In the genomic region with DNA sequence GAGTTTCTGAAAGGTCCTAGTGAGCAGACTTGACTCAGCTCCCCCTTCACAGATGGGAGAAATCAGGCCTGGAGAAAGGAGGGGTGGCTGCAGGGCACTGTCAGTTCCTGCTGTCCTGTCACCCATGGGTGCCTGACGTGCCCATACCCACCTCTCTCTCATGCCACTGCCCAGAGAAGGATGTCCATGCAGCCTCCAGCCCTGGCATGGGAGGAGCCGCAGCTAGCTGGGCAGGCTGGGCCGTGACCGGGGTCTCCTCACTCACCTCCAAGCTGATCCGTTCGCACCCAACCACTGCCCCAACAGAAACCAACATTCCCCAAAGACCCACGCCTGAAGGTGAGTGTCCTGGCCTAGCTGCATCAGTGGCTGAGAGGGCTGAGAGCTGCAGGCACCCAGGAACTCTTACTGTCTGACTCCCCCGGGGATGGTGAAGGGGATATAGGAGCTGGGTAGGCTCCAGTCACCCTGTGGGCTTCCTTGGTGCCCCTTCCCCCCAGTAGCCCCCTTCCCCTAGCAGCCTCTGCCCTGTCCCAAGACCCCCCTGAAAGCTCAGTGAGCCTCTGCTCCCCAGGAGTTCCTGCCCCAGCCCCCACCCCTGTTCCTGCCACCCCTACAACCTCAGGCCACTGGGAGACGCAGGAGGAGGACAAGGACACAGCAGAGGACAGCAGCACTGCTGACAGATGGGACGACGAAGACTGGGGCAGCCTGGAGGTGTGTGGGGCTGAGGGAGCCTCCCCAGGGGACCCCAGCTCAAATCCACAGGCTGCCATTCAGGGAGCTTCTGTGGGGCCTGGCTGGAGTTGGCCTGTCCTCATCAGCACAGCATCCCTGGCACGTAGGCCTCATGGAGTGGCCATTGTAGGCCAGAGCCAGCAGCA, we compare ENCODE assay signal across 25 cellular contexts. TPM values are rescaled to one million over a fixed set of nuclear protein-coding genes. Genes with fewer than 3 reads are reported as not detected.
DNase-seq lines count a peak whose midpoint lies in the region; ATAC-seq and TF ChIP-seq lines count a peak whose summit lies in the region.
"Had no signal": no experiment of that assay in that cellular context is flagged by ENCODE, and none has a peak within 500 bp of the region (broad histone marks: within the 10 kb centered on the region; RNA-seq: fewer than 3 reads in every experiment).

No MANE protein-coding gene starts in this region.

- peak overlapping the region; percentile 33 for H2AFZ ChIP-seq in IMR-90 (replicated peaks; ENCODE audit: low read length, poor library complexity)

- no peak overlapping the region for H2BK15ac ChIP-seq in IMR-90 (ENCODE audit: low read depth, low read length)

- no peak overlapping the region for H3K27ac ChIP-seq in IMR-90 (ENCODE audit: insufficient read depth, low read length)
- no peak overlapping the region for H3K27ac ChIP-seq in endodermal cell (ENCODE audit: low read depth, low read length)
- H3K27ac ChIP-seq in stomach smooth muscle (ENCODE audit: low read length): peak overlapping the region; percentile 11
- H3K27ac ChIP-seq: colonic mucosa, HL-60 had no signal

- peaks cover 23% of the 10 kb centered on the region for H4K20me1 ChIP-seq in IMR-90 (ENCODE audit: insufficient read depth, low read length)

- H3K4ac ChIP-seq in IMR-90 (ENCODE audit: low read depth, low read length): no peak overlapping the region

- intact Hi-C loops in IMR-90 (cut with micrococcal nuclease): no loop called here

- H3K36me3 ChIP-seq in IMR-90 (ENCODE audit: control insufficient read depth, insufficient read depth, low read length) (peaks cover 62% of the 10 kb centered on the region), endodermal cell (ENCODE audit: control insufficient read depth, insufficient read depth, low read length) (peaks cover 35% of the 10 kb centered on the region), stomach smooth muscle (ENCODE audit: control insufficient read depth in 2 of 2, insufficient read depth in 2 of 2, low read length in 2 of 2) (peaks cover 15 to 26% of the 10 kb centered on the region in 2 donors)

- no peak overlapping the region for H4K8ac ChIP-seq in IMR-90 (ENCODE audit: low read depth in 2 of 2, low read length in 2 of 2)

- peak overlapping the region; percentile 66 for H3K27ac Mint-ChIP-seq in activated T-cell treated with anti-CD3 and anti-CD28 coated beads, Interleukin-2, amount 50 U/mL, for 24 hours
- H3K27ac Mint-ChIP-seq in activated T-cell treated with anti-CD3 and anti-CD28 coated beads, Interleukin-2, amount 50 U/mL, for 72 hours: no peak overlapping the region
- peak overlapping the region; percentile 61 for H3K27ac Mint-ChIP-seq in endodermal cell
- H3K27ac Mint-ChIP-seq: activated CD4-positive, alpha-beta memory T cell treated with anti-CD3 and anti-CD28 coated beads, Interleukin-2, amount 10 ng/mL, durations not matched to agents 7 days and 5 days; stimulated activated naive CD8-positive, alpha-beta T cell treated with anti-CD3 and anti-CD28 coated beads, Interleukin-15, Interleukin-2, amounts not matched to agents 100 ng/mL and 50 ng/mL, for 24 hours had no signal

- no peaks in the 10 kb centered on the region for H3K27me3 Mint-ChIP-seq in activated T-cell treated with anti-CD3 and anti-CD28 coated beads, Interleukin-2, amount 50 U/mL, for 24 hours
- no peaks in the 10 kb centered on the region for H3K27me3 Mint-ChIP-seq in activated T-cell treated with anti-CD3 and anti-CD28 coated beads, Interleukin-2, amount 50 U/mL, for 72 hours (ENCODE audit: low read depth)
- peaks cover 34% of the 10 kb centered on the region for H3K27me3 Mint-ChIP-seq in endodermal cell (ENCODE audit: insufficient read depth)
- H3K27me3 Mint-ChIP-seq: activated CD4-positive, alpha-beta memory T cell treated with anti-CD3 and anti-CD28 coated beads, Interleukin-2, amount 10 ng/mL, durations not matched to agents 7 days and 5 days; brain; effector memory CD8-positive, alpha-beta T cell; stimulated activated naive CD8-positive, alpha-beta T cell treated with anti-CD3 and anti-CD28 coated beads, Interleukin-15, Interleukin-2, amounts not matched to agents 100 ng/mL and 50 ng/mL, for 24 hours had no signal

- H3K9me3 Mint-ChIP-seq in activated T-cell treated with anti-CD3 and anti-CD28 coated beads, Interleukin-2, amount 50 U/mL, for 24 hours: no peaks in the 10 kb centered on the region
- H3K9me3 Mint-ChIP-seq in activated T-cell treated with anti-CD3 and anti-CD28 coated beads, Interleukin-2, amount 50 U/mL, for 72 hours: no peaks in the 10 kb centered on the region
- H3K9me3 Mint-ChIP-seq in endodermal cell: no peaks in the 10 kb centered on the region
- H3K9me3 Mint-ChIP-seq: activated CD4-positive, alpha-beta memory T cell treated with anti-CD3 and anti-CD28 coated beads, Interleukin-2, amount 10 ng/mL, durations not matched to agents 7 days and 5 days; brain; effector memory CD8-positive, alpha-beta T cell; stimulated activated naive CD8-positive, alpha-beta T cell treated with anti-CD3 and anti-CD28 coated beads, Interleukin-15, Interleukin-2, amounts not matched to agents 100 ng/mL and 50 ng/mL, for 24 hours had no signal

- TF ChIP-seq RAD21 in IMR-90 (IDR thresholded peaks at IDR 0.05; ENCODE audit: low read length): no peak

- H2BK120ac ChIP-seq in IMR-90 (ENCODE audit: low read depth, low read length): no peak overlapping the region

- no peak overlapping the region for H2BK20ac ChIP-seq in IMR-90 (ENCODE audit: low read depth, low read length)

- no peak overlapping the region for H2AK5ac ChIP-seq in IMR-90 (ENCODE audit: low read depth, low read length)

- no TSS peak for BruUV-seq in IMR-90 (replicated peaks; lab: Mats Ljungman, UMichigan)

- no peak for ATAC-seq in activated T-cell treated with anti-CD3 and anti-CD28 coated beads, Interleukin-2, amount 50 U/mL, for 72 hours (replicated peaks in 1 of 2)
- ATAC-seq in IMR-90 (ENCODE audit: low read depth) (no peak), HG02763 (IDR thresholded peaks at IDR 0.05; ENCODE audit: unreplicated experiment) (no peak)
- ATAC-seq: effector memory CD8-positive, alpha-beta T cell had no signal

- H3K4me2 ChIP-seq in IMR-90 (ENCODE audit: low read depth, low read length): no peak overlapping the region

- peak; percentile 24; the same call in 1 of the 2 replicates for TF ChIP-seq POLR2A in IMR-90 (IDR thresholded peaks at IDR 0.05; ENCODE audit: low read depth, low read length)

- H3K14ac ChIP-seq in IMR-90 (replicated peaks; ENCODE audit: low read depth, low read length): no peak overlapping the region

- dilution Hi-C loops in IMR-90 (cut with HindIII; ENCODE audit: low sequenced_read_pairs, unreplicated experiment): no loop called here

- H2AK9ac ChIP-seq in IMR-90 (replicated peaks; ENCODE audit: low read depth, low read length, poor library complexity): peak overlapping the region; percentile 72

- no peak overlapping the region for H4K91ac ChIP-seq in IMR-90 (ENCODE audit: insufficient read depth, low read depth, low read length)

- peaks cover 8% of the 10 kb centered on the region; the same call in 1 of the 2 replicates for H3K9me1 ChIP-seq in IMR-90 (ENCODE audit: insufficient read depth, low read length)

- 100% methylated on average over 1 of the region's 12 CpGs; no CpG with 5 or more reads in 1 of the 2 experiments for WGBS in IMR-90 (ENCODE audit: extremely low coverage in 2 of 2, insufficient read length in 1 of 2), 2 experiments
- 94 to 100% methylated on average over 7 to 12 of the region's 12 CpGs for WGBS in endodermal cell (ENCODE audit: insufficient coverage in 1 of 2, insufficient read length in 1 of 2), 2 experiments

- DNase-seq in activated T-cell treated with anti-CD3 and anti-CD28 coated beads, Interleukin-2, amount 50 U/mL, for 24 hours: no peak
- DNase-seq in activated T-cell treated with anti-CD3 and anti-CD28 coated beads, Interleukin-2, amount 50 U/mL, for 72 hours: no peak
- DNase-seq in IMR-90: no peak
- DNase-seq in endodermal cell: no peak
- no peak for DNase-seq in cerebellum (ENCODE audit: low spot score)
- DNase-seq in stimulated activated CD4-positive, alpha-beta T cell treated with anti-CD3 and anti-CD28 coated beads, Interleukin-15, amount 100 ng/mL, for 24 hours: no peak
- DNase-seq: activated CD4-positive, alpha-beta memory T cell treated with anti-CD3 and anti-CD28 coated beads, Interleukin-2, amount 10 ng/mL, durations not matched to agents 7 days and 5 days; colonic mucosa; DMS 273 treated with DMSO at 0.1 percent for 48 hours; effector memory CD8-positive, alpha-beta T cell; GOT3; MG63; NCI-H146; NCI-H526; nucleus accumbens; small intestine; stimulated activated CD4-positive, alpha-beta T cell treated with anti-CD3 and anti-CD28 coated beads, Interleukin-4, amount 100 ng/mL, for 1 hour; T1000 had no signal

- H3K36me3 Mint-ChIP-seq in activated T-cell treated with anti-CD3 and anti-CD28 coated beads, Interleukin-2, amount 50 U/mL, for 24 hours (ENCODE audit: low read depth): peaks cover 67% of the 10 kb centered on the region
- peaks cover 0 to 4% of the 10 kb centered on the region in 2 donors for H3K36me3 Mint-ChIP-seq in activated T-cell treated with anti-CD3 and anti-CD28 coated beads, Interleukin-2, amount 50 U/mL, for 72 hours (ENCODE audit: insufficient read depth in 2 of 2)
- H3K36me3 Mint-ChIP-seq in endodermal cell (ENCODE audit: low read depth): peaks cover 41% of the 10 kb centered on the region

- H3K4me3 Mint-ChIP-seq in activated T-cell treated with anti-CD3 and anti-CD28 coated beads, Interleukin-2, amount 50 U/mL, for 24 hours: no peak overlapping the region
- H3K4me3 Mint-ChIP-seq in activated T-cell treated with anti-CD3 and anti-CD28 coated beads, Interleukin-2, amount 50 U/mL, for 72 hours: no peak overlapping the region
- no peak overlapping the region for H3K4me3 Mint-ChIP-seq in endodermal cell
- H3K4me3 Mint-ChIP-seq: activated CD4-positive, alpha-beta memory T cell treated with anti-CD3 and anti-CD28 coated beads, Interleukin-2, amount 10 ng/mL, durations not matched to agents 7 days and 5 days; stimulated activated naive CD8-positive, alpha-beta T cell treated with anti-CD3 and anti-CD28 coated beads, Interleukin-15, Interleukin-2, amounts not matched to agents 100 ng/mL and 50 ng/mL, for 24 hours had no signal

- H3K27me3 ChIP-seq in IMR-90 (ENCODE audit: control insufficient read depth, insufficient read depth, low read length) (no peaks in the 10 kb centered on the region), endodermal cell (ENCODE audit: control insufficient read depth, insufficient read depth, low read length, poor library complexity, severe bottlenecking) (peaks cover 41% of the 10 kb centered on the region), stomach smooth muscle (ENCODE audit: control insufficient read depth in 1 of 2, insufficient read depth in 2 of 2, low read length in 2 of 2) (no peaks in the 10 kb centered on the region)
- H3K27me3 ChIP-seq: colonic mucosa, MG63, tibial nerve had no signal

- TF ChIP-seq CTCF in IMR-90 (conservative IDR thresholded peaks at IDR 0.05; ENCODE audit: low read depth, low read length): no peak
- no peak for TF ChIP-seq CTCF in endodermal cell (conservative IDR thresholded peaks at IDR 0.05)

- H3K18ac ChIP-seq in IMR-90 (ENCODE audit: low read depth, low read length): no peak overlapping the region

- CTCF ChIA-PET in IMR-90 (lab: Yijun Ruan, JAX): no interaction called here

- H3K79me1 ChIP-seq in IMR-90 (ENCODE audit: low read depth in 1 of 2, low read length in 2 of 2): peaks cover 2 to 29% of the 10 kb centered on the region in 2 experiments; a peak in 3 of 4 replicates

- H3K4me1 Mint-ChIP-seq in activated T-cell treated with anti-CD3 and anti-CD28 coated beads, Interleukin-2, amount 50 U/mL, for 24 hours (ENCODE audit: low read depth): peaks cover 14% of the 10 kb centered on the region
- peaks cover 11% of the 10 kb centered on the region for H3K4me1 Mint-ChIP-seq in activated T-cell treated with anti-CD3 and anti-CD28 coated beads, Interleukin-2, amount 50 U/mL, for 72 hours (ENCODE audit: low read depth)
- H3K4me1 Mint-ChIP-seq in endodermal cell: no peaks in the 10 kb centered on the region

- H3K9ac ChIP-seq in IMR-90 (ENCODE audit: low read depth, low read length) (no peak overlapping the region), endodermal cell (ENCODE audit: extremely low read depth, low read length, poor library complexity, severe bottlenecking) (no peak overlapping the region), stomach smooth muscle (ENCODE audit: low read length in 2 of 2) (no peak overlapping the region)

- peaks cover 5% of the 10 kb centered on the region; the same call in 1 of the 2 replicates for H3K4me1 ChIP-seq in IMR-90 (ENCODE audit: control insufficient read depth, insufficient read depth, low read length)
- H3K4me1 ChIP-seq in endodermal cell (ENCODE audit: control insufficient read depth, insufficient read depth, low read length): no peaks in the 10 kb centered on the region
- peaks cover 25% of the 10 kb centered on the region for H3K4me1 ChIP-seq in stomach smooth muscle (ENCODE audit: control insufficient read depth, insufficient read depth, low read length)

- no peak overlapping the region for H3K56ac ChIP-seq in IMR-90 (ENCODE audit: extremely low read depth, insufficient read depth, low read length)

- no peak overlapping the region for H4K5ac ChIP-seq in IMR-90 (ENCODE audit: low read depth, low read length)

- in situ Hi-C loops in IMR-90 (cut with MboI; ENCODE audit: low sequenced_read_pairs): no loop called here

- no peak overlapping the region for H3K23ac ChIP-seq in IMR-90 (ENCODE audit: low read depth, low read length)

- H3K4me3 ChIP-seq in IMR-90 (ENCODE audit: insufficient read depth, low read depth, low read length): no peak overlapping the region
- no peak overlapping the region for H3K4me3 ChIP-seq in endodermal cell (ENCODE audit: low read length)
- no peak overlapping the region for H3K4me3 ChIP-seq in stomach smooth muscle (ENCODE audit: low read length in 2 of 2)
- H3K4me3 ChIP-seq: colonic mucosa, lung, MG63, tibial nerve had no signal

- no peak overlapping the region for H2BK5ac ChIP-seq in IMR-90 (ENCODE audit: low read depth, low read length, poor library complexity, severe bottlenecking)

- POLR2A ChIA-PET in IMR-90 (lab: Charles Lee; ENCODE audit: unreplicated experiment): no interaction called here

- H3K9me3 ChIP-seq in IMR-90 (ENCODE audit: control insufficient read depth, insufficient read depth, low read length) (no peaks in the 10 kb centered on the region), endodermal cell (ENCODE audit: control insufficient read depth, low read length) (no peaks in the 10 kb centered on the region), stomach smooth muscle (ENCODE audit: control insufficient read depth in 2 of 2, low read length in 2 of 2) (no peaks in the 10 kb centered on the region)
- H3K9me3 ChIP-seq: colonic mucosa, MG63, tibial nerve had no signal

RNA-seq across cellular contexts. Expression of gene SCYL1, which starts 11.8 kb away (rescaled TPM):
- total RNA-seq in activated T-cell treated with anti-CD3 and anti-CD28 coated beads, Interleukin-2, amount 50 U/mL, for 72 hours: 10 to 100 TPM; 77.9 to 83.4 TPM
- 95.8 and 96.4 TPM in 2 replicates for total RNA-seq in IMR-90 (2012; rRNA removed)
- 150 and 172 TPM in 2 replicates for polyA plus RNA-seq in IMR-90 (2012; rRNA removed)
- 166 and 172 TPM in 2 replicates for polyA plus RNA-seq in IMR-90 (2012; cell fraction: cytosol; rRNA removed)
- polyA plus RNA-seq in IMR-90 (2012; cell fraction: nucleus; rRNA removed; ENCODE audit: low replicate concordance): 173 and 359 TPM in 2 replicates
- 10 to 100 TPM; 62.9 to 67.4 TPM for total RNA-seq in endodermal cell
- polyA plus RNA-seq in endodermal cell (2013, experiment 1 of 2): 54.0 TPM
- polyA plus RNA-seq in endodermal cell (2013, experiment 2 of 2): 51.0 TPM
- total RNA-seq in cerebellum: 30.7 TPM

RNA-seq across cellular contexts. Expression of gene LTBP3, which starts 21.5 kb away (rescaled TPM):
- total RNA-seq in activated T-cell treated with anti-CD3 and anti-CD28 coated beads, Interleukin-2, amount 50 U/mL, for 72 hours: 100 to 1,000 TPM; 106 TPM
- total RNA-seq in IMR-90 (2012; rRNA removed) (6.6 and 8.3 TPM in 2 replicates), endodermal cell (10 to 100 TPM; 19.7 to 24.2 TPM), cerebellum (27.9 TPM)
- 145 and 216 TPM in 2 replicates for polyA plus RNA-seq in IMR-90 (2012; rRNA removed)
- polyA plus RNA-seq in IMR-90 (2012; cell fraction: cytosol; rRNA removed): 229 and 255 TPM in 2 replicates
- 685 and 1,572 TPM in 2 replicates for polyA plus RNA-seq in IMR-90 (2012; cell fraction: nucleus; rRNA removed; ENCODE audit: low replicate concordance)
- 23.3 TPM for polyA plus RNA-seq in endodermal cell (2013, experiment 1 of 2)
- polyA plus RNA-seq in endodermal cell (2013, experiment 2 of 2): 23.8 TPM

RNA-seq across cellular contexts. Expression of gene ZNRD2, which starts 33.6 kb away (rescaled TPM):
- 10 to 100 TPM; 23.5 to 25.1 TPM for total RNA-seq in activated T-cell treated with anti-CD3 and anti-CD28 coated beads, Interleukin-2, amount 50 U/mL, for 72 hours
- total RNA-seq in IMR-90 (2012; rRNA removed) (69.7 and 75.6 TPM in 2 replicates), endodermal cell (10 to 100 TPM; 32.8 to 36.5 TPM), cerebellum (14.3 TPM)
- polyA plus RNA-seq in IMR-90 (2012; rRNA removed): 90.3 and 113 TPM in 2 replicates
- 68.6 and 112 TPM in 2 replicates for polyA plus RNA-seq in IMR-90 (2012; cell fraction: cytosol; rRNA removed)
- polyA plus RNA-seq in IMR-90 (2012; cell fraction: nucleus; rRNA removed; ENCODE audit: low replicate concordance): 56.1 and 132 TPM in 2 replicates
- 44.3 TPM for polyA plus RNA-seq in endodermal cell (2013, experiment 1 of 2)
- polyA plus RNA-seq in endodermal cell (2013, experiment 2 of 2): 45.3 TPM

RNA-seq across cellular contexts. Expression of gene FAM89B, which starts 35.7 kb away (rescaled TPM):
- 10 to 100 TPM; 21.4 to 26.7 TPM for total RNA-seq in activated T-cell treated with anti-CD3 and anti-CD28 coated beads, Interleukin-2, amount 50 U/mL, for 72 hours
- total RNA-seq in IMR-90 (2012; rRNA removed) (12.0 and 14.2 TPM in 2 replicates), endodermal cell (10 to 100 TPM; 23.3 to 24.9 TPM), cerebellum (24.7 TPM)
- polyA plus RNA-seq in IMR-90 (2012; rRNA removed): 65.5 and 86.6 TPM in 2 replicates
- 20.7 and 84.1 TPM in 2 replicates for polyA plus RNA-seq in IMR-90 (2012; cell fraction: cytosol; rRNA removed)
- 26.4 and 80.1 TPM in 2 replicates for polyA plus RNA-seq in IMR-90 (2012; cell fraction: nucleus; rRNA removed; ENCODE audit: low replicate concordance)
- polyA plus RNA-seq in endodermal cell (2013, experiment 1 of 2): 52.4 TPM
- polyA plus RNA-seq in endodermal cell (2013, experiment 2 of 2): 52.7 TPM

RNA-seq across cellular contexts. Expression of gene MALAT1, which starts 37.8 kb away (rescaled TPM):
- over 10,000 TPM in 1 of 2 donors, 1,000 to 10,000 TPM in 1; 8,391 to 13,279 TPM for total RNA-seq in activated T-cell treated with anti-CD3 and anti-CD28 coated beads, Interleukin-2, amount 50 U/mL, for 72 hours
- total RNA-seq in IMR-90 (2012; rRNA removed) (3,569 and 5,244 TPM in 2 replicates), endodermal cell (1,000 to 10,000 TPM; 5,233 to 6,894 TPM), cerebellum (17,703 TPM)
- 430 and 636 TPM in 2 replicates for polyA plus RNA-seq in IMR-90 (2012; rRNA removed)
- polyA plus RNA-seq in IMR-90 (2012; cell fraction: cytosol; rRNA removed): 4.7 and 16.7 TPM in 2 replicates
- 481 and 5,232 TPM in 2 replicates for polyA plus RNA-seq in IMR-90 (2012; cell fraction: nucleus; rRNA removed; ENCODE audit: low replicate concordance)
- polyA plus RNA-seq in endodermal cell (2013, experiment 1 of 2): 1,429 TPM
- polyA plus RNA-seq in endodermal cell (2013, experiment 2 of 2): 1,867 TPM
